Comparison of ENCODE assay signal across 9 cellular contexts in the genomic region with DNA sequence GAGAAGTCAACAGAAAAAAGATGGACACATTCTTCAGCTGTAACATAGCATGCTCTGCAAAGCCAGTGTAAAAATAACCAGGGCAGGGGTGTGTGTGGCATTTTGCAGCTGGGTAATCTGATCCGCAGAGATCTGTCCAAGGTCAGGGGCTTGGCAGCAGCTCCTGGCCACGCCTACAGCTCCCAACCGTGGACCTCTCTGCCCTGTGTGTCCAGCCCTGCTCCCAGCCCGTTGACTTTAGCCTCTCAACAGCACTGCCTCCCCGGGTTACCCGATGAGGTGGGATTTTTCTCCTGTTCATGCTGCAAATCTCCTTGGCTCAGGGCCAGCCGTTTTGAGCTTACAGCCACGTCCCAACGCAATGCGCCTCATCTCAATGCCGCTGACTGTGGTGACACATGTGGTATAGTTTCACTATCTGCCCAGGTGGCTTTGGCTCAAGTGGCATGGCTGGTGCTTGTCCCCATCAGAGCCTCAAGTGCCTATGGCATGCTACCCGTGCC.
DNase-seq lines count a peak whose midpoint lies in the region; ATAC-seq, FAIRE-seq and TF ChIP-seq lines count a peak whose summit lies in the region.
"Had no signal": no experiment of that assay in that cellular context is flagged by ENCODE, and none has a peak within 500 bp of the region (broad histone marks: within the 10 kb centered on the region; RNA-seq: fewer than 3 reads in every experiment).

No MANE protein-coding gene starts in this region.

- BruUV-seq in IMR-90 (replicated peaks; lab: Mats Ljungman, UMichigan) = no TSS peak

- H2AFZ ChIP-seq in IMR-90 (replicated peaks; ENCODE audit: low read length, poor library complexity) (peak overlapping the region; percentile 51), SK-N-SH (ENCODE audit: low read depth) (no peak overlapping the region)

- ATAC-seq in A549 (peak; percentile 64 to 76; a peak in 4 of 6 replicates), IMR-90 (ENCODE audit: low read depth) (peak; percentile 87)
- ATAC-seq: CD8-positive, alpha-beta T cell had no signal

- no peaks in the 10 kb centered on the region for H3K9me2 ChIP-seq in SK-N-SH

- dilution Hi-C loops in IMR-90 (cut with HindIII; ENCODE audit: low sequenced_read_pairs, unreplicated experiment) = no loop called here

- H4K91ac ChIP-seq in IMR-90 (ENCODE audit: insufficient read depth, low read depth, low read length) = no peak overlapping the region

- H2BK5ac ChIP-seq in IMR-90 (ENCODE audit: low read depth, low read length, poor library complexity, severe bottlenecking) (no peak overlapping the region), mesendoderm (ENCODE audit: low read length) (no peak overlapping the region)

- POLR2A ChIA-PET in A549 (lab: Yijun Ruan, JAX) = no interaction called here
- POLR2A ChIA-PET in IMR-90 (lab: Charles Lee; ENCODE audit: unreplicated experiment) = no interaction called here
- POLR2A ChIA-PET in SK-N-SH (lab: Yijun Ruan, JAX) = no interaction called here

- CTCF ChIA-PET in A549 (lab: Yijun Ruan, JAX) (interaction anchor here (1.1 to 3.7 kb wide), 4 partner anchors 16 to 146 kb away, joined by 3 to 18 read pairs (median 4); no protein-coding TSS in a partner anchor), IMR-90 (lab: Yijun Ruan, JAX) (interaction anchor here (0.5 to 1.2 kb wide), 3 partner anchors 12 to 1289 kb away, joined by 3 read pairs; no protein-coding TSS in a partner anchor), SK-N-SH (lab: Yijun Ruan, JAX) (interaction anchor here (0.9 to 15.7 kb wide), 10 partner anchors 12 to 146 kb away, joined by 3 to 148 read pairs (median 4); partner anchors contain the start of gene CAMK2N1)

- H3K27me3 ChIP-seq in IMR-90 (ENCODE audit: control insufficient read depth, insufficient read depth, low read length) (peaks cover 24% of the 10 kb centered on the region), SK-N-SH (ENCODE audit: insufficient read depth) (no peaks in the 10 kb centered on the region; the same call in 1 of the 2 replicates), mesendoderm (ENCODE audit: insufficient read depth, low read length, poor library complexity) (no peaks in the 10 kb centered on the region)

- H3K23ac ChIP-seq in IMR-90 (ENCODE audit: low read depth, low read length) (0 out of 2 replicates have a peak overlapping the region, but pooled peaks have one; percentile 20), mesendoderm (ENCODE audit: low read length) (no peak overlapping the region)

- no peaks in the 10 kb centered on the region for H3F3A ChIP-seq in SK-N-SH (replicated peaks; ENCODE audit: insufficient read depth)

- TF ChIP-seq EP300 in A549 (IDR thresholded peaks at IDR 0.05) (no peak), SK-N-SH (IDR thresholded peaks at IDR 0.05; ENCODE audit: borderline replicate concordance in 1 of 2, low read depth in 1 of 2, low read length in 1 of 2) (no peak; a peak in 1 of 4 replicates)

- no peak overlapping the region for H2AK9ac ChIP-seq in IMR-90 (replicated peaks; ENCODE audit: low read depth, low read length, poor library complexity)

- H3K4me1 ChIP-seq in A549 (peaks cover 15% of the 10 kb centered on the region), IMR-90 (ENCODE audit: control insufficient read depth, insufficient read depth, low read length) (peaks cover 11% of the 10 kb centered on the region; the same call in 1 of the 2 replicates), SK-N-SH (ENCODE audit: control insufficient read depth in 1 of 2, insufficient read depth in 2 of 2, low read depth in 1 of 2, low read length in 1 of 2) (peaks cover 0 to 14% of the 10 kb centered on the region in 2 experiments; a peak in 2 of 4 replicates), mesendoderm (ENCODE audit: control insufficient read depth, low read depth, low read length) (no peaks in the 10 kb centered on the region)

- FAIRE-seq in A549 (lab: Jason Lieb, UNC) (no peak), GM12891 (lab: Jason Lieb, UNC) (no peak)

- H3K4me3 ChIP-seq in A549 (peak overlapping the region; percentile 26; the same call in 1 of the 3 replicates), IMR-90 (ENCODE audit: insufficient read depth, low read depth, low read length) (no peak overlapping the region), SK-N-SH (ENCODE audit: low read depth in 2 of 2, low read length in 1 of 2) (no peak overlapping the region), mesendoderm (ENCODE audit: low read length) (no peak overlapping the region)

- in situ Hi-C loops in IMR-90 (cut with MboI; ENCODE audit: low sequenced_read_pairs) = no loop called here

- H2BK20ac ChIP-seq in IMR-90 (ENCODE audit: low read depth, low read length) = no peak overlapping the region

- H3K4me2 ChIP-seq in A549 (peak overlapping the region; percentile 75), IMR-90 (ENCODE audit: low read depth, low read length) (peak overlapping the region; percentile 79), SK-N-SH (no peak overlapping the region; the same call in 1 of the 2 replicates), mesendoderm (ENCODE audit: low read length) (no peak overlapping the region)

- H3K36me3 ChIP-seq in IMR-90 (ENCODE audit: control insufficient read depth, insufficient read depth, low read length) = no peaks in the 10 kb centered on the region
- H3K36me3 ChIP-seq in SK-N-SH (replicated peaks in 1 of 2; ENCODE audit: control insufficient read depth in 1 of 2, insufficient read depth in 2 of 2, low read length in 1 of 2) = no peaks in the 10 kb centered on the region
- H3K36me3 ChIP-seq in mesendoderm (ENCODE audit: control insufficient read depth, insufficient read depth, low read length) = no peaks in the 10 kb centered on the region

- H2BK15ac ChIP-seq in IMR-90 (ENCODE audit: low read depth, low read length) (no peak overlapping the region), mesendoderm (replicated peaks; ENCODE audit: low read depth) (no peak overlapping the region)

- no peak overlapping the region for H3K14ac ChIP-seq in IMR-90 (replicated peaks; ENCODE audit: low read depth, low read length)

- H3K9me1 ChIP-seq in IMR-90 (ENCODE audit: insufficient read depth, low read length) = peaks cover 3% of the 10 kb centered on the region; the same call in 1 of the 2 replicates

- WGBS in A549 (ENCODE audit: missing lambda C conversion rate) = 11% methylated on average over 6 of the region's 12 CpGs
- WGBS in IMR-90 (ENCODE audit: extremely low coverage in 2 of 2, insufficient read length in 1 of 2), 2 experiments = 7% methylated on average over 7 of the region's 12 CpGs; no CpG with 5 or more reads in 1 of the 2 experiments
- 27% methylated on average over 12 of the region's 12 CpGs for WGBS in SK-N-SH (ENCODE audit: low lambda C conversion rate)
- WGBS in mesendoderm (ENCODE audit: extremely low coverage, insufficient coverage, low lambda C conversion rate) = no CpG with 5 or more reads among the region's 12 CpGs

- H3K79me2 ChIP-seq in SK-N-SH (ENCODE audit: insufficient read depth) = no peaks in the 10 kb centered on the region
- no peaks in the 10 kb centered on the region for H3K79me2 ChIP-seq in mesendoderm (ENCODE audit: control insufficient read depth, insufficient read depth, low read length)

- DNase-seq in A549 (ENCODE audit: low read depth in 1 of 2, low spot score in 1 of 2) = peak in 1 of 2 experiments; percentile 23
- peak; percentile 61 for DNase-seq in IMR-90
- DNase-seq in SK-N-SH = peak; percentile 81
- peak; percentile 65 for DNase-seq in iPS-NIHi11 (ENCODE audit: low spot score)
- DNase-seq in GM12891 (ENCODE audit: insufficient read length, low spot score) = no peak
- DNase-seq in activated T-cell treated with anti-CD3 and anti-CD28 coated beads, Interleukin-2, amount 50 U/mL, for 48 hours = no peak
- DNase-seq in mesendoderm = no peak
- DNase-seq in activated CD4-positive, alpha-beta T cell treated with anti-CD3 and anti-CD28 coated beads for 1 hour = no peak

- H3K9me3 ChIP-seq in A549 (no peaks in the 10 kb centered on the region), IMR-90 (ENCODE audit: control insufficient read depth, insufficient read depth, low read length) (no peaks in the 10 kb centered on the region), SK-N-SH (no peaks in the 10 kb centered on the region)

- intact Hi-C loops in IMR-90 (cut with micrococcal nuclease) = no loop called here

- TF ChIP-seq RAD21 in A549 (conservative IDR thresholded peaks at IDR 0.05 in 1 of 2, IDR thresholded peaks at IDR 0.05 in 1 of 2) (no peak), IMR-90 (IDR thresholded peaks at IDR 0.05; ENCODE audit: low read length) (no peak), SK-N-SH (IDR thresholded peaks at IDR 0.05; ENCODE audit: low read length) (no peak; the same call in 1 of the 2 replicates)

- TF ChIP-seq POLR2A in A549 (IDR thresholded peaks at IDR 0.05; ENCODE audit: low read length) (no peak), IMR-90 (IDR thresholded peaks at IDR 0.05; ENCODE audit: low read depth, low read length) (no peak), GM12891 (IDR thresholded peaks at IDR 0.05; ENCODE audit: low read depth, low read length) (no peak)

- H3K4ac ChIP-seq in IMR-90 (ENCODE audit: low read depth, low read length) = no peak overlapping the region
- H3K4ac ChIP-seq in mesendoderm (ENCODE audit: low read depth, low read length) = no peak overlapping the region

- H3K18ac ChIP-seq in IMR-90 (ENCODE audit: low read depth, low read length) (peak overlapping the region; percentile 43; the same call in 1 of the 2 replicates), mesendoderm (ENCODE audit: low read length) (no peak overlapping the region)

- H3K79me1 ChIP-seq in IMR-90 (ENCODE audit: low read depth in 1 of 2, low read length in 2 of 2) (no peaks in the 10 kb centered on the region), mesendoderm (ENCODE audit: low read length) (no peaks in the 10 kb centered on the region)

- H2AK5ac ChIP-seq in IMR-90 (ENCODE audit: low read depth, low read length) (no peak overlapping the region), mesendoderm (ENCODE audit: low read length) (no peak overlapping the region)

- no peak overlapping the region for H3K56ac ChIP-seq in IMR-90 (ENCODE audit: extremely low read depth, insufficient read depth, low read length)
- no peak overlapping the region for H3K56ac ChIP-seq in mesendoderm (ENCODE audit: low read length)

- H4K8ac ChIP-seq in IMR-90 (ENCODE audit: low read depth in 2 of 2, low read length in 2 of 2) = no peak overlapping the region
- H4K8ac ChIP-seq in mesendoderm (ENCODE audit: low read depth, low read length) = no peak overlapping the region

- peak overlapping the region; percentile 8 to 52; a peak in 3 of 6 replicates for H3K27ac ChIP-seq in A549
- H3K27ac ChIP-seq in IMR-90 (ENCODE audit: insufficient read depth, low read length) = peak overlapping the region; percentile 7; the same call in 1 of the 2 replicates
- no peak overlapping the region for H3K27ac ChIP-seq in SK-N-SH (ENCODE audit: low read depth in 2 of 2, low read length in 1 of 2)
- H3K27ac ChIP-seq in mesendoderm (ENCODE audit: low read depth, low read length) = no peak overlapping the region

- H3K9ac ChIP-seq in IMR-90 (ENCODE audit: low read depth, low read length) (no peak overlapping the region), SK-N-SH (no peak overlapping the region), mesendoderm (ENCODE audit: low read length) (no peak overlapping the region)

- H4K20me1 ChIP-seq in IMR-90 (ENCODE audit: insufficient read depth, low read length) (peaks cover 3% of the 10 kb centered on the region; the same call in 1 of the 2 replicates), SK-N-SH (ENCODE audit: insufficient read depth) (no peaks in the 10 kb centered on the region)

- H4K5ac ChIP-seq in IMR-90 (ENCODE audit: low read depth, low read length) (no peak overlapping the region; the same call in 1 of the 2 replicates), mesendoderm (ENCODE audit: low read length) (no peak overlapping the region)

- no peak for TF ChIP-seq CTCF in A549 (IDR thresholded peaks at IDR 0.05)
- no peak for TF ChIP-seq CTCF in IMR-90 (conservative IDR thresholded peaks at IDR 0.05; ENCODE audit: low read depth, low read length)
- TF ChIP-seq CTCF in SK-N-SH (IDR thresholded peaks at IDR 0.05) = no peak

- H2BK120ac ChIP-seq in IMR-90 (ENCODE audit: low read depth, low read length) (no peak overlapping the region), mesendoderm (ENCODE audit: low read depth, low read length) (no peak overlapping the region)

Comparison
In these comparisons a context has a peak if more than half of its experiments do, and no peak if none do; other contexts are left out.
1. DNase-seq: peak in IMR-90 (single experiment), SK-N-SH (single experiment) and iPS-NIHi11 (single experiment); none in GM12891 (single experiment), activated T-cell treated with anti-CD3 and anti-CD28 coated beads, Interleukin-2, amount 50 U/mL, for 48 hours (0 of 2), mesendoderm (single experiment) and activated CD4-positive, alpha-beta T cell treated with anti-CD3 and anti-CD28 coated beads for 1 hour (single experiment).
2. H3K27ac ChIP-seq: peak in A549 (2 of 2) and IMR-90 (single experiment); none in SK-N-SH (0 of 2) and mesendoderm (single experiment).
3. H3K4me2 ChIP-seq: peak in A549 (single experiment) and IMR-90 (single experiment); none in SK-N-SH (single experiment) and mesendoderm (single experiment).
4. Of the 12 proteins assayed by ChIP-seq in both A549 and SK-N-SH: peak only in A549: none; only in SK-N-SH: RCOR1 and REST; in both: none; in neither: 10.